ENCODE assay signal across 1 cellular context in genomic region chr14:23559010-23559920, GRCh38.
TF ChIP-seq lines count a peak whose summit lies in the region.

No MANE protein-coding gene starts in this region.

TF ChIP-seq in HepG2, 621 proteins besides CTCF, POLR2A, EP300 and RAD21 (continued from another document and continues in another):
- no peak for TF ChIP-seq CSRNP2 (CRISPR knock-in tag; conservative IDR thresholded peaks at IDR 0.05; ENCODE audit: low read depth)
- TF ChIP-seq CAMTA2 (CRISPR knock-in tag; IDR thresholded peaks at IDR 0.05; ENCODE audit: borderline replicate concordance) = peak; percentile 82; the same call in 1 of the 2 replicates
- TF ChIP-seq GABPB1 (CRISPR knock-in tag; IDR thresholded peaks at IDR 0.05) = no peak; the same call in 1 of the 2 replicates
- TF ChIP-seq ZFY (CRISPR knock-in tag; IDR thresholded peaks at IDR 0.05) = no peak; the same call in 1 of the 2 replicates
- TF ChIP-seq ZC3H4 (CRISPR knock-in tag; IDR thresholded peaks at IDR 0.05; ENCODE audit: borderline replicate concordance) = no peak
- TF ChIP-seq TFE3 (CRISPR knock-in tag; IDR thresholded peaks at IDR 0.05) = no peak; the same call in 1 of the 2 replicates
- no peak for TF ChIP-seq TFAP4 (IDR thresholded peaks at IDR 0.05; ENCODE audit: borderline replicate concordance, low read depth)
- TF ChIP-seq PHF5A (CRISPR knock-in tag; IDR thresholded peaks at IDR 0.05; ENCODE audit: low read depth, unreplicated experiment) = no peak
- 0 out of 2 replicates have a peak, but pooled peaks have one; percentile 9 for TF ChIP-seq ZNF503 (CRISPR knock-in tag; IDR thresholded peaks at IDR 0.05)
- TF ChIP-seq KDM4B (CRISPR knock-in tag; IDR thresholded peaks at IDR 0.05) = no peak
- 0 out of 2 replicates have a peak, but pooled peaks have one; percentile 23 for TF ChIP-seq MED1 (CRISPR knock-in tag; IDR thresholded peaks at IDR 0.05)
- no peak for TF ChIP-seq HMG20B (CRISPR knock-in tag; conservative IDR thresholded peaks at IDR 0.05)
- TF ChIP-seq THAP7 (CRISPR knock-in tag; IDR thresholded peaks at IDR 0.05) = peak; percentile 91; the same call in 1 of the 2 replicates
- TF ChIP-seq NR2F6 (IDR thresholded peaks at IDR 0.05) = no peak
- TF ChIP-seq NR2F6 (CRISPR knock-in tag; IDR thresholded peaks at IDR 0.05) = peak; percentile 25; the same call in 1 of the 2 replicates
- no peak for TF ChIP-seq ZNF768 (CRISPR knock-in tag; IDR thresholded peaks at IDR 0.05)
- TF ChIP-seq ZNF280B (CRISPR knock-in tag; IDR thresholded peaks at IDR 0.05; ENCODE audit: borderline replicate concordance) = peak; percentile 85; the same call in 1 of the 2 replicates
- TF ChIP-seq POLR2AphosphoS2 (IDR thresholded peaks at IDR 0.05; ENCODE audit: low read depth, low read length) = no peak
- TF ChIP-seq SNAPC4 (CRISPR knock-in tag; IDR thresholded peaks at IDR 0.05) = peak; percentile 69; the same call in 1 of the 2 replicates
- no peak for TF ChIP-seq ATAD3A (CRISPR knock-in tag; IDR thresholded peaks at IDR 0.05)
- peak; percentile 25; the same call in 1 of the 2 replicates for TF ChIP-seq NFKB2 (CRISPR knock-in tag; IDR thresholded peaks at IDR 0.05; ENCODE audit: borderline replicate concordance)
- peak; percentile 79 for TF ChIP-seq SMC3 (IDR thresholded peaks at IDR 0.05; ENCODE audit: low read length)
- 0 out of 2 replicates have a peak, but pooled peaks have one; percentile 35 for TF ChIP-seq ZMYM4 (CRISPR knock-in tag; IDR thresholded peaks at IDR 0.05)
- no peak for TF ChIP-seq KDM1A (CRISPR knock-in tag; IDR thresholded peaks at IDR 0.05)
- no peak for TF ChIP-seq ATF5 (CRISPR knock-in tag; IDR thresholded peaks at IDR 0.05; ENCODE audit: low read depth)
- TF ChIP-seq ZBTB38 (CRISPR knock-in tag; IDR thresholded peaks at IDR 0.05) = no peak
- TF ChIP-seq HDAC6 (IDR thresholded peaks at IDR 0.05; ENCODE audit: low read depth, low read length) = no peak
- peak; percentile 83; the same call in 1 of the 2 replicates for TF ChIP-seq ZSCAN31 (CRISPR knock-in tag; IDR thresholded peaks at IDR 0.05; ENCODE audit: low read depth)
- no peak for TF ChIP-seq ZNF33A (CRISPR knock-in tag; IDR thresholded peaks at IDR 0.05; ENCODE audit: borderline replicate concordance)
- TF ChIP-seq E2F2 (CRISPR knock-in tag; IDR thresholded peaks at IDR 0.05; ENCODE audit: borderline replicate concordance) = no peak
- TF ChIP-seq ZNF460 (CRISPR knock-in tag; IDR thresholded peaks at IDR 0.05; ENCODE audit: borderline replicate concordance) = no peak
- TF ChIP-seq ZNF142 (CRISPR knock-in tag; IDR thresholded peaks at IDR 0.05) = 0 out of 2 replicates have a peak, but pooled peaks have one; percentile 27
- no peak for TF ChIP-seq CCDC6 (CRISPR knock-in tag; IDR thresholded peaks at IDR 0.05)
- TF ChIP-seq ZNF615 (CRISPR knock-in tag; IDR thresholded peaks at IDR 0.05; ENCODE audit: borderline replicate concordance) = no peak
- TF ChIP-seq ZNF788 (CRISPR knock-in tag; IDR thresholded peaks at IDR 0.05; ENCODE audit: borderline replicate concordance) = peak; percentile 72
- TF ChIP-seq SMARCC2 (IDR thresholded peaks at IDR 0.05) = no peak
- TF ChIP-seq ZNF737 (CRISPR knock-in tag; IDR thresholded peaks at IDR 0.05; ENCODE audit: borderline replicate concordance) = no peak
- no peak for TF ChIP-seq ZNF337 (CRISPR knock-in tag; IDR thresholded peaks at IDR 0.05; ENCODE audit: borderline replicate concordance, low read depth)
